In the genomic region with DNA sequence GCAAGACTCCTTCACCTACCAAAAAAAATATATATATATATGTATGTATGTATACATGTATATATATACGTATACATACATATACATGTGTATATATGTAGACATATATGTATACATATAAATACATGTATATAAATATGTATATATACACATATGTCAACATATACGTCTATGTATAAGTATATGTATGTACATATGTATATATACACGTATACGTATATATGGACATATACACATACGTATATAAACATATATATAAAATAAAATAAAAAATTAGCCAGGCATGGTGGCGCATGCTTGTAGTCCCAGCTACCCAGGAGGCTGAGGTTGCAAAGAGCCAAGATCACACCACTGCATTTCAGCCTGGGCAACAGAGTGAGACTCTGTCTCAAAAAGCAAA, we compare ENCODE assay signal across 1 cellular context.
A peak's percentile ranks its signal among the peaks of the same experiment; 100 is the strongest.
TF ChIP-seq lines count a peak whose summit lies in the region.

No MANE protein-coding gene starts in this region.

TF ChIP-seq in K562, 482 proteins besides CTCF, POLR2A, EP300 and RAD21 (continued from another document and continues in another):
- peak in 1 of 3 experiments; percentile 33; a peak in 1 of 6 replicates for TF ChIP-seq ZBTB11 (CRISPR knock-in tag; IDR thresholded peaks at IDR 0.05)
- peak; percentile 42; the same call in 1 of the 2 replicates for TF ChIP-seq NFIX (CRISPR knock-in tag; IDR thresholded peaks at IDR 0.05; ENCODE audit: low read depth)
- no peak for TF ChIP-seq TRIM28 (IDR thresholded peaks at IDR 0.05)
- TF ChIP-seq CEBPB (tag; IDR thresholded peaks at IDR 0.05): no peak
- no peak for TF ChIP-seq ZNF347 (CRISPR knock-in tag; IDR thresholded peaks at IDR 0.05; ENCODE audit: low read depth)
- no peak for TF ChIP-seq PCBP2 (IDR thresholded peaks at IDR 0.05; ENCODE audit: low read depth, low read length, poor library complexity, severe bottlenecking)
- TF ChIP-seq GABPB1 (CRISPR knock-in tag; IDR thresholded peaks at IDR 0.05): no peak
- TF ChIP-seq CBX8 (IDR thresholded peaks at IDR 0.05; ENCODE audit: borderline replicate concordance, extremely low read depth, low read depth, low read length, poor library complexity, severe bottlenecking): no peak
- TF ChIP-seq CBX1 (IDR thresholded peaks at IDR 0.05; ENCODE audit: low read depth): no peak
- peak; percentile 71; the same call in 1 of the 2 replicates for TF ChIP-seq MTF1 (CRISPR knock-in tag; IDR thresholded peaks at IDR 0.05; ENCODE audit: borderline replicate concordance)
- TF ChIP-seq, protein P1, sequence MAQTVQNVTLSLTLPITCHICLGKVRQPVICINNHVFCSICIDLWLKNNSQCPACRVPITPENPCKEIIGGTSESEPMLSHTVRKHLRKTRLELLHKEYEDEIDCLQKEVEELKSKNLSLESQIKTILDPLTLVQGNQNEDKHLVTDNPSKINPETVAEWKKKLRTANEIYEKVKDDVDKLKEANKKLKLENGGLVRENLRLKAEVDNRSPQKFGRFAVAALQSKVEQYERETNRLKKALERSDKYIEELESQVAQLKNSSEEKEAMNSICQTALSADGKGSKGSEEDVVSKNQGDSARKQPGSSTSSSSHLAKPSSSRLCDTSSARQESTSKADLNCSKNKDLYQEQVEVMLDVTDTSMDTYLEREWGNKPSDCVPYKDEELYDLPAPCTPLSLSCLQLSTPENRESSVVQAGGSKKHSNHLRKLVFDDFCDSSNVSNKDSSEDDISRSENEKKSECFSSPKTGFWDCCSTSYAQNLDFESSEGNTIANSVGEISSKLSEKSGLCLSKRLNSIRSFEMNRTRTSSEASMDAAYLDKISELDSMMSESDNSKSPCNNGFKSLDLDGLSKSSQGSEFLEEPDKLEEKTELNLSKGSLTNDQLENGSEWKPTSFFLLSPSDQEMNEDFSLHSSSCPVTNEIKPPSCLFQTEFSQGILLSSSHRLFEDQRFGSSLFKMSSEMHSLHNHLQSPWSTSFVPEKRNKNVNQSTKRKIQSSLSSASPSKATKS (CRISPR knock-in tag; IDR thresholded peaks at IDR 0.05): no peak
- no peak for TF ChIP-seq GTF2B (IDR thresholded peaks at IDR 0.05; ENCODE audit: extremely low read depth, insufficient read length)
- no peak for TF ChIP-seq PRPF4 (IDR thresholded peaks at IDR 0.05; ENCODE audit: insufficient read depth, low read depth, low read length, poor library complexity, severe bottlenecking)
- 0 out of 2 replicates have a peak, but pooled peaks have one; percentile 65 for TF ChIP-seq ZNF277 (CRISPR knock-in tag; IDR thresholded peaks at IDR 0.05; ENCODE audit: borderline replicate concordance)
- TF ChIP-seq ZBTB8A (IDR thresholded peaks at IDR 0.05; ENCODE audit: partially characterized antibody): no peak
- no peak for TF ChIP-seq TFAM (CRISPR knock-in tag; conservative IDR thresholded peaks at IDR 0.05)
- no peak for TF ChIP-seq ZNF431 (CRISPR knock-in tag; IDR thresholded peaks at IDR 0.05)
- TF ChIP-seq, protein P2, sequence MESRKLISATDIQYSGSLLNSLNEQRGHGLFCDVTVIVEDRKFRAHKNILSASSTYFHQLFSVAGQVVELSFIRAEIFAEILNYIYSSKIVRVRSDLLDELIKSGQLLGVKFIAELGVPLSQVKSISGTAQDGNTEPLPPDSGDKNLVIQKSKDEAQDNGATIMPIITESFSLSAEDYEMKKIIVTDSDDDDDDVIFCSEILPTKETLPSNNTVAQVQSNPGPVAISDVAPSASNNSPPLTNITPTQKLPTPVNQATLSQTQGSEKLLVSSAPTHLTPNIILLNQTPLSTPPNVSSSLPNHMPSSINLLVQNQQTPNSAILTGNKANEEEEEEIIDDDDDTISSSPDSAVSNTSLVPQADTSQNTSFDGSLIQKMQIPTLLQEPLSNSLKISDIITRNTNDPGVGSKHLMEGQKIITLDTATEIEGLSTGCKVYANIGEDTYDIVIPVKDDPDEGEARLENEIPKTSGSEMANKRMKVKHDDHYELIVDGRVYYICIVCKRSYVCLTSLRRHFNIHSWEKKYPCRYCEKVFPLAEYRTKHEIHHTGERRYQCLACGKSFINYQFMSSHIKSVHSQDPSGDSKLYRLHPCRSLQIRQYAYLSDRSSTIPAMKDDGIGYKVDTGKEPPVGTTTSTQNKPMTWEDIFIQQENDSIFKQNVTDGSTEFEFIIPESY (CRISPR knock-in tag; IDR thresholded peaks at IDR 0.05): no peak
- TF ChIP-seq GATAD2B (IDR thresholded peaks at IDR 0.05; ENCODE audit: borderline replicate concordance): no peak
- TF ChIP-seq NFE2 (IDR thresholded peaks at IDR 0.05; ENCODE audit: low read depth): no peak
- TF ChIP-seq BACH1 (tag; IDR thresholded peaks at IDR 0.05): no peak
- TF ChIP-seq SLC30A9 (CRISPR knock-in tag; IDR thresholded peaks at IDR 0.05): 0 out of 2 replicates have a peak, but pooled peaks have one; percentile 33
- TF ChIP-seq ZNF318 (IDR thresholded peaks at IDR 0.05; ENCODE audit: borderline replicate concordance in 1 of 2, low read depth in 1 of 2): no peak
- TF ChIP-seq ZNF609 (CRISPR knock-in tag; IDR thresholded peaks at IDR 0.05; ENCODE audit: borderline replicate concordance): no peak
- TF ChIP-seq HDAC2 (IDR thresholded peaks at IDR 0.05): no peak
- TF ChIP-seq ZFP36 (IDR thresholded peaks at IDR 0.05; ENCODE audit: low read depth, low read length, partially characterized antibody): no peak
- TF ChIP-seq STAG1 (CRISPR knock-in tag; IDR thresholded peaks at IDR 0.05; ENCODE audit: borderline replicate concordance): no peak
